In the genomic region with DNA sequence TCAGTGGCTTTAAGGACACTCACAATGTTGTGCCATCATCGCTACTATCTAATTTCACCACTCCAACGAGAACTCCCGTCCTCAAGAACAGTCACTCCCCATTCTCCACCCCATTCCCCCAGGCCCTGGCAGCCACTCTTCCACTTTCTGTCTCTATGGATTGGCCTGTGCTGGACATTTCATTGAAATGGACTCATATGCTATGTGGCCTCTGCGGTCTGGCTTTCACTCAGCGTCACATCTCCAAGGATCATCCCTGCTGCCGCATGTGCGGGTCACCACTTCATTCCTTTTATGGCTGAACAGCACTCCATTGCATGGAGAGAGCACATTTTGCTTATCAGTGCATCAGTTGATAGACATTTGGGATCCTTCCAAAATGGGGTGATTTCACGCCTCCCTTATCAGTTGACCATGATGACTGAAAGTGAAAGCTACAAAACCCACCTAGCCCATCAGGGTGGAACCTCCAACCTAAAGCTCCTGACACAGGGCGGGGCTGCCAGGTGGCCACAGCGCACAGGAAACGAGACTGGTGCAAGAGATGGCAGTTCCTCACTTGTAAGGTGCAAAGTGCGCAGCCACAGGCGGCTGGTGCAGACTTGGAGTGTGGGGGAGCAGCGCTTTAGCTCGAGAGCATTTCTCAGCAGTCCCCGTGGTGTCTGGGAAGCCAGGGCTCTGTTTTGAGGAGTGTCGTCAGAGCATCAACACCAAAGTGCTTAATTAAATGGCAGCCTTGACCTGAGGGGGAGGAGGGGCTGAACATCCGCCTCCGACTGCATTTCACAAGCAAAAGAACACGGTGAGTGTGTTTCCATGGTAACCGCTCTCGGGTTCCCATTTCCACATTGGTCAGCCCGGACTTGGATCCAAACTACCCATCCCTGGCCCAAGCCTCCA, we compare ENCODE assay signal across 9 cellular contexts. TPM values are rescaled to one million over a fixed set of nuclear protein-coding genes. Genes with fewer than 3 reads are reported as not detected.
DNase-seq lines count a peak whose midpoint lies in the region; ATAC-seq, FAIRE-seq and TF ChIP-seq lines count a peak whose summit lies in the region.
"Had no signal": no experiment of that assay in that cellular context is flagged by ENCODE, and none has a peak within 500 bp of the region (broad histone marks: within the 10 kb centered on the region; RNA-seq: fewer than 3 reads in every experiment).

No MANE protein-coding gene starts in this region.

- peaks cover 59% of the 10 kb centered on the region for H3K36me3 Mint-ChIP-seq in activated B cell treated with CpG ODN at 0.5 μM for 24 hours (ENCODE audit: low read depth)

- no peaks in the 10 kb centered on the region for H3K9me3 Mint-ChIP-seq in activated B cell treated with CpG ODN at 0.5 μM for 24 hours

- H3K4me3 ChIP-seq in BLaER1 treated with 17β-estradiol and CSF1 and Interleukin-3, amounts not matched to agents 10 nM and 100 nM, result no peak overlapping the region
- H3K4me3 ChIP-seq in choroid plexus epithelial cell (ENCODE audit: low read depth, low read length) (no peak overlapping the region), parathyroid adenoma (ENCODE audit: low read depth, low read length) (peak overlapping the region; percentile 39), lower leg skin (ENCODE audit: low read depth, poor library complexity, severe bottlenecking) (no peak overlapping the region), mammary epithelial cell (replicated peaks in 1 of 3; ENCODE audit: insufficient read depth in 1 of 3, low read depth in 2 of 3, low read length in 3 of 3) (no peak overlapping the region)

- H3K27ac ChIP-seq in BLaER1 treated with 17β-estradiol and CSF1 and Interleukin-3, amounts not matched to agents 10 nM and 100 nM, result peak overlapping the region in 8 of 11 experiments; percentile 15 to 56 (median 42); a peak in 10 of 22 replicates
- H3K27ac ChIP-seq in parathyroid adenoma, result no peak overlapping the region
- H3K27ac ChIP-seq in mammary epithelial cell (ENCODE audit: insufficient read depth, low read depth, low read length), result no peak overlapping the region

- no peak for TF ChIP-seq CTCF in activated B cell treated with CpG ODN at 0.5 μM for 24 hours (IDR thresholded peaks at IDR 0.05)
- TF ChIP-seq CTCF in choroid plexus epithelial cell (conservative IDR thresholded peaks at IDR 0.05; ENCODE audit: low read depth, low read length), result no peak
- TF ChIP-seq CTCF in parathyroid adenoma (IDR thresholded peaks at IDR 0.05), result no peak
- no peak for TF ChIP-seq CTCF in lower leg skin (IDR thresholded peaks at IDR 0.05)
- no peak for TF ChIP-seq CTCF in mammary epithelial cell (conservative IDR thresholded peaks at IDR 0.05 in 1 of 2, IDR thresholded peaks at IDR 0.05 in 1 of 2; ENCODE audit: extremely low read depth in 1 of 2, insufficient read depth in 1 of 2, low read depth in 1 of 2, low read length in 2 of 2)

- POLR2A ChIA-PET in activated B cell treated with CpG ODN at 0.5 μM for 24 hours (lab: Charles Lee), result interaction anchor here (0.5 to 12.5 kb wide), 13 partner anchors 9 to 136 kb away, joined by 3 to 333 read pairs (median 7); a partner anchor contains a TSS

- TF ChIP-seq POLR2A in lower leg skin (IDR thresholded peaks at IDR 0.05), result no peak

- WGBS in lower leg skin, 2 donors, result 75 to 78% methylated on average over 23 of the region's 23 CpGs
- WGBS in mammary epithelial cell (ENCODE audit: low coverage, missing lambda C conversion rate), result 96% methylated on average over 18 of the region's 23 CpGs

- DNase-seq in GM19239 (ENCODE audit: insufficient read length, low spot score), result peak; percentile 82
- peak; percentile 65 for DNase-seq in activated B cell treated with CpG ODN at 0.5 μM for 24 hours
- DNase-seq in choroid plexus epithelial cell (ENCODE audit: low read depth), result peak; percentile 28
- no peak for DNase-seq in lower leg skin (ENCODE audit: low spot score in 2 of 2)
- DNase-seq in mammary epithelial cell, result no peak

- peak overlapping the region; percentile 17 to 88 (median 53); a peak in 21 of 22 replicates for H3K4me2 ChIP-seq in BLaER1 treated with 17β-estradiol and CSF1 and Interleukin-3, amounts not matched to agents 10 nM and 100 nM
- peak overlapping the region; percentile 12 for H3K4me2 ChIP-seq in parathyroid adenoma (ENCODE audit: low read length)
- no peak overlapping the region for H3K4me2 ChIP-seq in mammary epithelial cell (ENCODE audit: insufficient read depth, low read depth, low read length)

- no TSS peak for BruUV-seq in mammary epithelial cell (replicated peaks; lab: Mats Ljungman, UMichigan)

- no peaks in the 10 kb centered on the region for H3K79me2 ChIP-seq in parathyroid adenoma
- H3K79me2 ChIP-seq in mammary epithelial cell (ENCODE audit: insufficient read depth, low read length), result peaks cover 88% of the 10 kb centered on the region

- H2AFZ ChIP-seq in parathyroid adenoma, result no peak overlapping the region
- no peak overlapping the region for H2AFZ ChIP-seq in mammary epithelial cell (ENCODE audit: low read depth, low read length)

- intact Hi-C loops in activated B cell treated with CpG ODN at 0.5 μM for 24 hours (cut with micrococcal nuclease), result loop anchor here (1.0 kb wide), 3 partner anchors 8 to 24 kb away; a partner anchor contains a TSS
- intact Hi-C loops in lower leg skin (cut with DNase I; ENCODE audit: low total_unique reads), result no loop called here
- intact Hi-C loops in mammary epithelial cell (cut with micrococcal nuclease), result no loop called here

- in situ Hi-C loops in mammary epithelial cell (cut with MboI; ENCODE audit: low sequenced_read_pairs in 2 of 2), result no loop called here

- H3K4me1 Mint-ChIP-seq in activated B cell treated with CpG ODN at 0.5 μM for 24 hours, result peaks cover 80% of the 10 kb centered on the region

- FAIRE-seq in GM19239 (lab: Jason Lieb, UNC), result peak; percentile 99
- FAIRE-seq: G401.6 had no signal

- no peaks in the 10 kb centered on the region for H3K27me3 ChIP-seq in BLaER1 treated with 17β-estradiol and CSF1 and Interleukin-3, amounts not matched to agents 10 nM and 100 nM
- no peaks in the 10 kb centered on the region for H3K27me3 ChIP-seq in parathyroid adenoma (ENCODE audit: control insufficient read depth, insufficient read depth, low read length)
- H3K27me3 ChIP-seq in mammary epithelial cell (ENCODE audit: insufficient read depth, low read length), result no peaks in the 10 kb centered on the region

- H3K36me3 ChIP-seq in BLaER1 treated with 17β-estradiol and CSF1 and Interleukin-3, amounts not matched to agents 10 nM and 100 nM, result peaks cover 12 to 80% (median 74%) of the 10 kb centered on the region in 11 experiments; a peak in 21 of 22 replicates
- H3K36me3 ChIP-seq in parathyroid adenoma (ENCODE audit: control insufficient read depth, insufficient read depth, low read length), result no peaks in the 10 kb centered on the region
- H3K36me3 ChIP-seq in mammary epithelial cell (ENCODE audit: insufficient read depth, low read length), result peaks cover 17% of the 10 kb centered on the region

- peak; percentile 83 for ATAC-seq in HG03196 (IDR thresholded peaks at IDR 0.05; ENCODE audit: unreplicated experiment)
- peak; percentile 82 for ATAC-seq in activated B cell treated with CpG ODN at 0.5 μM for 24 hours (ENCODE audit: low read depth)

- H3K9ac ChIP-seq in BLaER1 treated with 17β-estradiol and CSF1 and Interleukin-3, amounts not matched to agents 10 nM and 100 nM, result peak overlapping the region in 2 of 11 experiments; percentile 24 to 25; a peak in 2 of 22 replicates
- H3K9ac ChIP-seq in parathyroid adenoma (no peak overlapping the region), mammary epithelial cell (ENCODE audit: insufficient read depth, low read length) (no peak overlapping the region)

- dilution Hi-C loops in mammary epithelial cell (cut with HindIII; ENCODE audit: low sequenced_read_pairs), result no loop called here

- peaks cover 33 to 70% (median 53%) of the 10 kb centered on the region in 10 experiments for H3K4me1 ChIP-seq in BLaER1 treated with 17β-estradiol and CSF1 and Interleukin-3, amounts not matched to agents 10 nM and 100 nM
- H3K4me1 ChIP-seq in parathyroid adenoma (peaks cover 14% of the 10 kb centered on the region), mammary epithelial cell (ENCODE audit: insufficient read depth, low read length) (no peaks in the 10 kb centered on the region)

- peaks cover 0 to 22% (median 0%) of the 10 kb centered on the region in 11 experiments; a peak in 4 of 22 replicates for H3K9me3 ChIP-seq in BLaER1 treated with 17β-estradiol and CSF1 and Interleukin-3, amounts not matched to agents 10 nM and 100 nM (replicated peaks in 1 of 11)
- no peaks in the 10 kb centered on the region for H3K9me3 ChIP-seq in parathyroid adenoma (ENCODE audit: control insufficient read depth, low read length)
- H3K9me3 ChIP-seq in mammary epithelial cell (replicated peaks; ENCODE audit: insufficient read depth, low read length), result no peaks in the 10 kb centered on the region

- H3K27me3 Mint-ChIP-seq in activated B cell treated with CpG ODN at 0.5 μM for 24 hours, result no peaks in the 10 kb centered on the region

- CTCF ChIA-PET in activated B cell treated with CpG ODN at 0.5 μM for 24 hours (lab: Charles Lee) (interaction anchor here (0.6 to 2.4 kb wide), 5 partner anchors 12 to 83 kb away, joined by 3 to 9 read pairs (median 3); no protein-coding TSS in a partner anchor), mammary epithelial cell (lab: Charles Lee; ENCODE audit: low non-redundant PET) (no interaction called here)

- peak overlapping the region; percentile 91 for H3K4me3 Mint-ChIP-seq in activated B cell treated with CpG ODN at 0.5 μM for 24 hours

- peaks cover 0 to 74% (median 54%) of the 10 kb centered on the region in 11 experiments; a peak in 18 of 22 replicates for H4K20me1 ChIP-seq in BLaER1 treated with 17β-estradiol and CSF1 and Interleukin-3, amounts not matched to agents 10 nM and 100 nM
- no peaks in the 10 kb centered on the region for H4K20me1 ChIP-seq in mammary epithelial cell (ENCODE audit: insufficient read depth, low read length)

- peak overlapping the region; percentile 91 for H3K27ac Mint-ChIP-seq in activated B cell treated with CpG ODN at 0.5 μM for 24 hours

RNA-seq across cellular contexts. Expression of a gene that starts 23.8 kb away (rescaled TPM):
- total RNA-seq in activated B cell treated with CpG ODN at 0.5 μM for 24 hours (487 and 525 TPM in 2 replicates), lower leg skin (10 to 100 TPM in 2 of 4 donors, 1 to 10 TPM in 2; 6.5 to 25.7 (median 9.8) TPM), mammary epithelial cell (100 to 1,000 TPM in 1 of 2 donors, 10 to 100 TPM in 1; 79.2 to 202 TPM)
- polyA plus RNA-seq in mammary epithelial cell, result 190 TPM
- polyA minus RNA-seq in mammary epithelial cell, result 217 TPM

RNA-seq across cellular contexts. Expression of a gene that starts 54.2 kb away (rescaled TPM):
- total RNA-seq in activated B cell treated with CpG ODN at 0.5 μM for 24 hours (62.6 and 72.7 TPM in 2 replicates), lower leg skin (10 to 100 TPM; 49.0 to 73.0 (median 65.8) TPM), mammary epithelial cell (100 to 1,000 TPM in 1 of 2 donors, 10 to 100 TPM in 1; 52.9 to 103 TPM)
- 38.8 TPM for polyA plus RNA-seq in mammary epithelial cell
- 35.9 TPM for polyA minus RNA-seq in mammary epithelial cell

Comparison
In these comparisons a context has a peak if more than half of its experiments do, and no peak if none do; other contexts are left out.
1. H3K27ac ChIP-seq: peak in BLaER1 treated with 17β-estradiol and CSF1 and Interleukin-3, amounts not matched to agents 10 nM and 100 nM (8 of 11); none in parathyroid adenoma (single experiment) and mammary epithelial cell (single experiment).
2. DNase-seq: peak in GM19239 (single experiment), activated B cell treated with CpG ODN at 0.5 μM for 24 hours (single experiment) and choroid plexus epithelial cell (single experiment); none in lower leg skin (0 of 2) and mammary epithelial cell (single experiment).